Comparison of ENCODE assay signal across 7 cellular contexts in genomic region chrX:154024271-154024670, GRCh38.
"Had no signal": no experiment of that assay in that cellular context is flagged by ENCODE, and none has a peak within 500 bp of the region (broad histone marks: within the 10 kb centered on the region; RNA-seq: fewer than 3 reads in every experiment).

No MANE protein-coding gene starts in this region.

- DNase-seq: GM23248, GOT3, H9, HCEC 1CT, HFFc6, IMR-90 had no signal

- H3K9me3 Mint-ChIP-seq: HFFc6 had no signal

- ATAC-seq: K562 had no signal

- H2AFZ ChIP-seq: GM23248 had no signal

- H3K4me3 Mint-ChIP-seq: H9, HFFc6 had no signal

- H3K27ac ChIP-seq: GM23248 had no signal

- H3K27ac Mint-ChIP-seq: H9, HFFc6 had no signal

- H3K4me3 ChIP-seq: GM23248, K562 had no signal
